Comparison of ENCODE assay signal across 20 cellular contexts in the genomic region with DNA sequence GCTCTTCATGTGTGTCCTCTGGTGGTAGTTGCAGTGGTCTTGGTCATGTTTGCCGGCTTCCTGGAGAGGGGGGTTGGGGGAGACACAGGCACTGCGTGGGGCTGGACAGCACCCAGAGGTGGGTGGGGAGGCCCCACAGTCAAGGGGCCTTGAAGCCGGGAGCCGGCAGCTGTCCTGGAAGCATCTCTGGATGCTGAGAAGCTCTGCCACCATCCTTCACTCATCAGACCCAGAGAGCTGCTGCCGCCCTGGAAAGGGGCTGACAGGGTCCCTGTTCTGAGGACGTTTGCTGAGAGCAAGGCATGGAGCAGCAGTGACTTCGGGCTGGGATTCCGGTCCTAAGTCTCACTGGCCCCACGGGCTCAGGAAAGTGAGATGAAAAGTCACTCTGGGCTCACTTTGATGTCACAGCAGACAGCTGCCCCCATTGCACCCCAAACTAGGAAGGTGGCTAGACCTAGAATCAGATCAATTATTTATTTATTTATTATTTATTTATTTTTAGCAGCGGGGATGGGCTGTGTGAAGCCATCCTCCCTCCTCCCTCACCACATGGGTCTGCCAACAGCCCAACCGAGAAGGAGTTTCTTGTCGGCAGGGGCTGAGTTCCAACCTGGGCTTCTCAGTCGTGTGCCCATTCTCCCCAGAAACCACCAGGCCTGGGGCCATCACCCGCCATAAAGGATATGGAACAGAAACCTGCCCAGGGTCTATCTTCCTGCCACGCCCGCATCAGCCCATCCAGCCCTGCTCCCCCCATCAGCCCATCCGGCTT.
"Had no signal": no experiment of that assay in that cellular context is flagged by ENCODE, and none has a peak within 500 bp of the region (broad histone marks: within the 10 kb centered on the region; RNA-seq: fewer than 3 reads in every experiment).

No MANE protein-coding gene starts in this region.

- H3K4me1 Mint-ChIP-seq: immature natural killer cell; naive B cell; nephron; stimulated activated naive B cell treated with anti-CD40 and anti-IgM and Interleukin-4, amounts not matched to agents 10 μg/mL and 1 μg/mL and 100 μg/mL, for 72 hours; stimulated activated naive CD8-positive, alpha-beta T cell treated with anti-CD3 and anti-CD28 coated beads, Interleukin-15, amount 100 ng/mL, for 72 hours had no signal

- H3K36me3 ChIP-seq: left lung, lower lobe of right lung, neutrophil, ovary, right lobe of liver, tibial nerve had no signal

- H3K9me3 ChIP-seq: left lung, lower lobe of right lung, neutrophil, ovary, right lobe of liver, testis had no signal

- H3K4me3 ChIP-seq: left lung, lower lobe of right lung, ovary, right lobe of liver, testis, tibial nerve had no signal

- DNase-seq: central memory CD4-positive, alpha-beta T cell; dermis blood vessel endothelial cell; foreskin keratinocyte; immature natural killer cell; left lung; lower lobe of right lung; mesenchymal stem cell; midbrain; naive B cell; ovary; right lobe of liver; stimulated activated CD4-positive, alpha-beta T cell treated with anti-CD3 and anti-CD28 coated beads, Interleukin-15, amount 100 ng/mL, for 24 hours; stimulated activated CD4-positive, alpha-beta T cell treated with anti-CD3 and anti-CD28 coated beads, Interleukin-1b, Interleukin-23, amount 100 ng/mL, for 48 hours; stimulated activated CD4-positive, alpha-beta T cell treated with anti-CD3 and anti-CD28 coated beads, Interleukin-4, amount 100 ng/mL, for 24 hours; stimulated activated naive B cell treated with anti-CD40 and anti-IgM and Interleukin-4, amounts not matched to agents 10 μg/mL and 1 μg/mL and 100 μg/mL, for 72 hours; stimulated activated naive CD8-positive, alpha-beta T cell treated with anti-CD3 and anti-CD28 coated beads, Interleukin-15, amount 100 ng/mL, for 72 hours; testis had no signal

- ATAC-seq: foreskin keratinocyte; left lung; lower lobe of right lung; stimulated activated naive B cell treated with anti-CD40 and anti-IgM and Interleukin-4, amounts not matched to agents 10 μg/mL and 1 μg/mL and 100 μg/mL, for 72 hours; stimulated activated naive CD8-positive, alpha-beta T cell treated with anti-CD3 and anti-CD28 coated beads, Interleukin-15, amount 100 ng/mL, for 72 hours had no signal

- H3K4me3 Mint-ChIP-seq: immature natural killer cell; naive B cell; nephron; stimulated activated naive B cell treated with anti-CD40 and anti-IgM and Interleukin-4, amounts not matched to agents 10 μg/mL and 1 μg/mL and 100 μg/mL, for 72 hours; stimulated activated naive CD8-positive, alpha-beta T cell treated with anti-CD3 and anti-CD28 coated beads, Interleukin-15, amount 100 ng/mL, for 72 hours had no signal

- H3K27ac ChIP-seq: foreskin keratinocyte, left lung, lower lobe of right lung, neutrophil, ovary, right lobe of liver, testis, tibial nerve had no signal

- H3K27ac Mint-ChIP-seq: immature natural killer cell; naive B cell; nephron; stimulated activated naive B cell treated with anti-CD40 and anti-IgM and Interleukin-4, amounts not matched to agents 10 μg/mL and 1 μg/mL and 100 μg/mL, for 72 hours had no signal

- H3K27me3 ChIP-seq: neutrophil, ovary, right lobe of liver, testis had no signal

- H3K36me3 Mint-ChIP-seq: immature natural killer cell; stimulated activated naive B cell treated with anti-CD40 and anti-IgM and Interleukin-4, amounts not matched to agents 10 μg/mL and 1 μg/mL and 100 μg/mL, for 72 hours had no signal

- H3K4me1 ChIP-seq: foreskin keratinocyte, left lung, lower lobe of right lung, right lobe of liver, testis, tibial nerve had no signal

- H3K9me3 Mint-ChIP-seq: immature natural killer cell; nephron; stimulated activated naive B cell treated with anti-CD40 and anti-IgM and Interleukin-4, amounts not matched to agents 10 μg/mL and 1 μg/mL and 100 μg/mL, for 72 hours had no signal
